ENCODE assay signal across 8 cellular contexts in the genomic region with DNA sequence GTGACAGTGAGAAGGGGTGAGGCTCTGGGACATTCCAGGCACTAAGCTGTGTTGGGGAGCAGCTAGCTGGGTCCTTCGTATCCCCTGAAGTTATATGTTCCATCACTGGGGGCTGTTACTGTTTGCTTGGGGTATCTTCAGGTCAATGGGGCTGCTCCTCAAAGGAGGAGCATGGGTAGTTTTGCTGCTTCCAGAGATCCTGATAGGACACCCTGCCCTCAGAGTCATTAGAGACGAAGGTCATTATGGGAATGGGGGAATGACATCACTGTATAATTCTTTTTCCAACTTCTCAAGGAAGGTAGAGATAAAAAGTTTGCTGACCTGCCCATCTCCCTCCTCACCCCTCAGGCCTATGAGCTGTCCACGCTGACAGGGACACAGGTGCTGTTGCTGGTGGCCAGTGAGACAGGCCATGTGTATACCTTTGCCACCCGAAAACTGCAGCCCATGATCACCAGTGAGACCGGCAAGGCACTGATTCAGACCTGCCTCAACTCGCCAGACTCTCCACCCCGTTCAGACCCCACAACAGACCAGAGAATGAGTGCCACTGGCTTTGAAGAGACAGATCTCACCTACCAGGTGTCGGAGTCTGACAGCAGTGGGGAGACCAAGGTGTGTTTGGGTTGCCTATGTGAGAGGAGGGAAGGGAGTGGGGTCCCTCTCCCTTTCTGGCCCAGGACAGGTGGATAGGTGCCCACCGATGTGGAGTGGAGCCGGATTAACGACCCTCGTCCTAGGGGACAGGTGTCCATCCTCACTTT. TPM values are rescaled to one million over a fixed set of nuclear protein-coding genes. Genes with fewer than 3 reads are reported as not detected.
DNase-seq lines count a peak whose midpoint lies in the region; ATAC-seq and TF ChIP-seq lines count a peak whose summit lies in the region.

No MANE protein-coding gene starts in this region.

- H3K4me3 ChIP-seq in heart left ventricle = peak overlapping the region in 11 of 12 donors; percentile 25 to 100 (median 95)
- H3K4me3 ChIP-seq in astrocyte of the spinal cord (ENCODE audit: low read depth, low read length) = peak overlapping the region; percentile 91
- H3K4me3 ChIP-seq in urinary bladder (ENCODE audit: low read depth, low read length) = peak overlapping the region; percentile 29

- H3K27me3 ChIP-seq in heart left ventricle = no peaks in the 10 kb centered on the region

- H3K4me1 Mint-ChIP-seq in memory B cell = peaks cover 29% of the 10 kb centered on the region

- peak overlapping the region; percentile 83 for H3K4me3 Mint-ChIP-seq in memory B cell

- POLR2A ChIA-PET in GM10248 (lab: Yijun Ruan, JAX) = interaction anchor here (0.5 to 1.0 kb wide), 4 partner anchors 189 to 373 kb away, joined by 3 to 4 read pairs (median 4); a partner anchor contains a TSS

- ATAC-seq in heart left ventricle (no peak), Right ventricle myocardium superior (ENCODE audit: poor library complexity) (no peak), memory B cell (ENCODE audit: low read depth) (no peak), HG03139 (IDR thresholded peaks at IDR 0.05; ENCODE audit: unreplicated experiment) (no peak)

- no peak for TF ChIP-seq CTCF in heart left ventricle (IDR thresholded peaks at IDR 0.05)
- no peak for TF ChIP-seq CTCF in astrocyte of the spinal cord (IDR thresholded peaks at IDR 0.05; ENCODE audit: low read depth, low read length)
- TF ChIP-seq CTCF in GM10248 (IDR thresholded peaks at IDR 0.05; ENCODE audit: control extremely low read depth, extremely low read depth, low read depth, missing control alignments) = no peak

- TF ChIP-seq POLR2A in heart left ventricle (IDR thresholded peaks at IDR 0.05) = peak in 1 of 2 donors; percentile 12

- H3K9me3 ChIP-seq in heart left ventricle = no peaks in the 10 kb centered on the region

- intact Hi-C loops in heart left ventricle (cut with DNase I) = loop anchor here in 1 of 10 donors (5.0 kb wide), 1 partner anchor 116 kb away; a partner anchor contains a TSS
- intact Hi-C loops in Right ventricle myocardium superior (cut with DNase I) = no loop called here

- CTCF ChIA-PET in GM10248 (lab: Yijun Ruan, JAX) = interaction anchor here (0.6 to 2.0 kb wide), 7 partner anchors 8 to 181 kb away, joined by 3 to 11 read pairs (median 3); a partner anchor contains a TSS

- DNase-seq in heart left ventricle (no peak), Right ventricle myocardium superior (no peak), astrocyte of the spinal cord (ENCODE audit: low read depth, low spot score) (no peak), memory B cell (ENCODE audit: low spot score in 2 of 2) (no peak), OCI-M2 (lab: John Stamatoyannopoulos, UW; ENCODE audit: unreplicated experiment) (no peak), GM10248 (ENCODE audit: extremely low spot score) (no peak)

- no peaks in the 10 kb centered on the region for H3K9me3 Mint-ChIP-seq in memory B cell

- in situ Hi-C loops in astrocyte of the spinal cord (cut with HindIII; ENCODE audit: low sequenced_read_pairs) = no loop called here

- peak overlapping the region; percentile 92 for H3K27ac Mint-ChIP-seq in memory B cell

- peaks cover 8% of the 10 kb centered on the region for H3K36me3 Mint-ChIP-seq in memory B cell

- peak overlapping the region; percentile 87 to 100 (median 98) for H3K27ac ChIP-seq in heart left ventricle
- peak overlapping the region; percentile 87 for H3K27ac ChIP-seq in urinary bladder (ENCODE audit: low read depth)

- H3K36me3 ChIP-seq in heart left ventricle (peaks cover 0 to 40% (median 37%) of the 10 kb centered on the region in 9 donors), urinary bladder (ENCODE audit: insufficient read depth) (peaks cover 2% of the 10 kb centered on the region)

- no peaks in the 10 kb centered on the region for H3K27me3 Mint-ChIP-seq in memory B cell

- WGBS in heart left ventricle, 4 donors = 34 to 57% (median 46%) methylated on average over 8 to 12 of the region's 12 CpGs
- 24% methylated on average over 12 of the region's 12 CpGs for WGBS in urinary bladder

- H3K4me1 ChIP-seq in heart left ventricle (peaks cover 8 to 44% (median 38%) of the 10 kb centered on the region in 12 donors), urinary bladder (ENCODE audit: insufficient read depth) (no peaks in the 10 kb centered on the region)

RNA-seq across cellular contexts. Expression of a gene that starts 2.6 kb away (rescaled TPM):
- total RNA-seq in heart left ventricle = 10 to 100 TPM; 49.8 to 94.4 (median 73.3) TPM
- 10 to 100 TPM; 43.5 to 90.6 TPM for polyA plus RNA-seq in heart left ventricle
- 65.3 TPM for total RNA-seq in Right ventricle myocardium superior
- 19.2 TPM for total RNA-seq in urinary bladder
- polyA plus RNA-seq in urinary bladder = 116 TPM

RNA-seq across cellular contexts. Expression of a gene that starts 8.3 kb away (rescaled TPM):
- 10 to 100 TPM in 8 of 9 donors, 1 to 10 TPM in 1; 6.5 to 22.3 (median 12.5) TPM for total RNA-seq in heart left ventricle
- polyA plus RNA-seq in heart left ventricle = 10 to 100 TPM in 1 of 2 donors, 1 to 10 TPM in 1; 7.5 to 17.0 TPM
- 12.5 TPM for total RNA-seq in Right ventricle myocardium superior
- 20.6 TPM for total RNA-seq in urinary bladder
- 23.5 TPM for polyA plus RNA-seq in urinary bladder

RNA-seq across cellular contexts. Expression of a gene that starts 55.6 kb away (rescaled TPM):
- total RNA-seq in heart left ventricle (10 to 100 TPM; 18.9 to 63.7 (median 25.7) TPM), Right ventricle myocardium superior (31.5 TPM), urinary bladder (18.2 TPM)
- polyA plus RNA-seq in heart left ventricle (10 to 100 TPM; 37.9 to 45.5 TPM), urinary bladder (108 TPM)

Comparison
In these comparisons a context has a peak if more than half of its experiments do, and no peak if none do; other contexts are left out.
1. H3K4me3 ChIP-seq: peak in every context shown above with its lines; median percentile 95 in heart left ventricle; 91 in astrocyte of the spinal cord; 29 in urinary bladder.